13 cellular contexts compared by ENCODE assay signal in genomic region chr14:68659021-68659931, GRCh38.
A peak's percentile ranks its signal among the peaks of the same experiment; 100 is the strongest.
DNase-seq lines count a peak whose midpoint lies in the region; ATAC-seq and TF ChIP-seq lines count a peak whose summit lies in the region.
"Had no signal": no experiment of that assay in that cellular context is flagged by ENCODE, and none has a peak within 500 bp of the region (broad histone marks: within the 10 kb centered on the region; RNA-seq: fewer than 3 reads in every experiment).

No MANE protein-coding gene starts in this region.

- intact Hi-C loops in activated CD4-positive, alpha-beta T cell treated with anti-CD3 and anti-CD28 coated beads for 36 hours (cut with DNase I, micrococcal nuclease): no loop called here

- peaks cover 12% of the 10 kb centered on the region for H3K4me1 Mint-ChIP-seq in activated CD4-positive, alpha-beta T cell treated with anti-CD3 and anti-CD28 coated beads, Interleukin-2, amount 10 ng/mL, durations not matched to agents 7 days and 5 days
- H3K4me1 Mint-ChIP-seq in activated CD4-positive, alpha-beta T cell treated with anti-CD3 and anti-CD28 coated beads for 36 hours: peaks cover 34% of the 10 kb centered on the region
- peaks cover 75% of the 10 kb centered on the region for H3K4me1 Mint-ChIP-seq in neural progenitor cell

- 18 to 29% methylated on average over 4 to 5 of the region's 18 CpGs for WGBS in gastroesophageal sphincter (ENCODE audit: low coverage in 1 of 2), 2 donors
- 36% methylated on average over 18 of the region's 18 CpGs for WGBS in urinary bladder

- POLR2A ChIA-PET in activated CD4-positive, alpha-beta T cell treated with anti-CD3 and anti-CD28 coated beads, Interleukin-2, amount 10 ng/mL, durations not matched to agents 7 days and 5 days (lab: Charles Lee): interaction anchor here (0.6 kb wide), 1 partner anchor 131 kb away, joined by 4 read pairs; no protein-coding TSS in a partner anchor
- POLR2A ChIA-PET in activated CD4-positive, alpha-beta T cell treated with anti-CD3 and anti-CD28 coated beads for 36 hours (lab: Charles Lee): no interaction called here

- H3K4me3 ChIP-seq in gastroesophageal sphincter (no peak overlapping the region), neural progenitor cell (no peak overlapping the region), urinary bladder (ENCODE audit: low read depth, low read length) (no peak overlapping the region)

- no peak overlapping the region for H3K4me3 Mint-ChIP-seq in activated CD4-positive, alpha-beta T cell treated with anti-CD3 and anti-CD28 coated beads, Interleukin-2, amount 10 ng/mL, durations not matched to agents 7 days and 5 days
- no peak overlapping the region for H3K4me3 Mint-ChIP-seq in activated CD4-positive, alpha-beta T cell treated with anti-CD3 and anti-CD28 coated beads for 36 hours
- H3K4me3 Mint-ChIP-seq in neural progenitor cell: peak overlapping the region; percentile 70
- H3K4me3 Mint-ChIP-seq: activated T-cell treated with anti-CD3 and anti-CD28 coated beads, Interleukin-2, amount 50 U/mL, for 24 hours; IgD-negative memory B cell had no signal

- H3K27me3 Mint-ChIP-seq in activated CD4-positive, alpha-beta T cell treated with anti-CD3 and anti-CD28 coated beads, Interleukin-2, amount 10 ng/mL, durations not matched to agents 7 days and 5 days: no peaks in the 10 kb centered on the region
- H3K27me3 Mint-ChIP-seq in activated CD4-positive, alpha-beta T cell treated with anti-CD3 and anti-CD28 coated beads for 36 hours: no peaks in the 10 kb centered on the region
- peaks cover 7% of the 10 kb centered on the region for H3K27me3 Mint-ChIP-seq in neural progenitor cell (ENCODE audit: insufficient read depth, low read depth)
- H3K27me3 Mint-ChIP-seq: activated T-cell treated with anti-CD3 and anti-CD28 coated beads, Interleukin-2, amount 50 U/mL, for 24 hours; IgD-negative memory B cell had no signal

- H3K36me3 ChIP-seq in gastroesophageal sphincter (no peaks in the 10 kb centered on the region), neural progenitor cell (no peaks in the 10 kb centered on the region), urinary bladder (ENCODE audit: insufficient read depth) (no peaks in the 10 kb centered on the region)

- TF ChIP-seq EP300 in gastroesophageal sphincter (IDR thresholded peaks at IDR 0.05): no peak

- no peaks in the 10 kb centered on the region for H3K9me3 Mint-ChIP-seq in activated CD4-positive, alpha-beta T cell treated with anti-CD3 and anti-CD28 coated beads, Interleukin-2, amount 10 ng/mL, durations not matched to agents 7 days and 5 days
- H3K9me3 Mint-ChIP-seq in activated CD4-positive, alpha-beta T cell treated with anti-CD3 and anti-CD28 coated beads for 36 hours (ENCODE audit: low read depth): no peaks in the 10 kb centered on the region
- peaks cover 6% of the 10 kb centered on the region for H3K9me3 Mint-ChIP-seq in neural progenitor cell
- H3K9me3 Mint-ChIP-seq: IgD-negative memory B cell had no signal

- peaks cover 4% of the 10 kb centered on the region for H3F3A ChIP-seq in neural progenitor cell (ENCODE audit: low read depth)

- H2AFZ ChIP-seq in neural progenitor cell (replicated peaks): no peak overlapping the region

- no peak for DNase-seq in activated CD4-positive, alpha-beta T cell treated with anti-CD3 and anti-CD28 coated beads, Interleukin-2, amount 10 ng/mL, durations not matched to agents 7 days and 5 days
- no peak for DNase-seq in activated CD4-positive, alpha-beta T cell treated with anti-CD3 and anti-CD28 coated beads for 36 hours
- no peak for DNase-seq in neural progenitor cell (ENCODE audit: low spot score)
- no peak for DNase-seq in NCI-H2029 (lab: John Stamatoyannopoulos, UW)
- DNase-seq in stimulated activated CD4-positive, alpha-beta T cell treated with anti-CD3 and anti-CD28 coated beads, Interleukin-12 subunit alpha, Interleukin-12 subunit beta, amount 100 ng/mL, for 4 hours: no peak
- DNase-seq in effector CD4-positive, alpha-beta T cell: no peak
- DNase-seq: activated T-cell treated with anti-CD3 and anti-CD28 coated beads, Interleukin-2, amount 50 U/mL, for 24 hours; mesendoderm; stimulated activated CD4-positive, alpha-beta T cell treated with anti-CD3 and anti-CD28 coated beads, Interleukin-4, amount 100 ng/mL, for 1 hour had no signal

- TF ChIP-seq CTCF in gastroesophageal sphincter (IDR thresholded peaks at IDR 0.05) (no peak), neural progenitor cell (IDR thresholded peaks at IDR 0.05) (no peak)

- H3K27me3 ChIP-seq in gastroesophageal sphincter (no peaks in the 10 kb centered on the region), neural progenitor cell (no peaks in the 10 kb centered on the region)

- H4K20me1 ChIP-seq in neural progenitor cell (ENCODE audit: low read depth): no peaks in the 10 kb centered on the region

- CTCF ChIA-PET in activated CD4-positive, alpha-beta T cell treated with anti-CD3 and anti-CD28 coated beads, Interleukin-2, amount 10 ng/mL, durations not matched to agents 7 days and 5 days (lab: Charles Lee): interaction anchor here (1.0 kb wide), 1 partner anchor 29 kb away, joined by 3 read pairs; no protein-coding TSS in a partner anchor
- CTCF ChIA-PET in activated CD4-positive, alpha-beta T cell treated with anti-CD3 and anti-CD28 coated beads for 36 hours (lab: Charles Lee): interaction anchor here (0.7 to 1.2 kb wide), 4 partner anchors 17 to 184 kb away, joined by 3 to 5 read pairs (median 4); no protein-coding TSS in a partner anchor

- H3K4me1 ChIP-seq in gastroesophageal sphincter (peaks cover 4 to 99% (median 22%) of the 10 kb centered on the region in 3 donors), neural progenitor cell (peaks cover 22% of the 10 kb centered on the region), urinary bladder (ENCODE audit: insufficient read depth) (no peaks in the 10 kb centered on the region)

- peak overlapping the region; percentile 66 for H3K27ac Mint-ChIP-seq in activated CD4-positive, alpha-beta T cell treated with anti-CD3 and anti-CD28 coated beads, Interleukin-2, amount 10 ng/mL, durations not matched to agents 7 days and 5 days
- no peak overlapping the region for H3K27ac Mint-ChIP-seq in activated CD4-positive, alpha-beta T cell treated with anti-CD3 and anti-CD28 coated beads for 36 hours
- peak overlapping the region; percentile 96 for H3K27ac Mint-ChIP-seq in neural progenitor cell
- H3K27ac Mint-ChIP-seq: activated T-cell treated with anti-CD3 and anti-CD28 coated beads, Interleukin-2, amount 50 U/mL, for 24 hours; IgD-negative memory B cell had no signal

- TF ChIP-seq POLR2A in gastroesophageal sphincter (IDR thresholded peaks at IDR 0.05): no peak

- H3K9me3 ChIP-seq in gastroesophageal sphincter (no peaks in the 10 kb centered on the region), neural progenitor cell (ENCODE audit: low read depth) (no peaks in the 10 kb centered on the region)

- peak overlapping the region; percentile 15 for H3K4me2 ChIP-seq in neural progenitor cell

- no peak overlapping the region for H3K9ac ChIP-seq in neural progenitor cell

- H3K27ac ChIP-seq in gastroesophageal sphincter (peak overlapping the region; percentile 1 to 91 (median 88)), neural progenitor cell (no peak overlapping the region), urinary bladder (ENCODE audit: low read depth) (peak overlapping the region; percentile 78)

- H3K79me2 ChIP-seq in neural progenitor cell (ENCODE audit: low read depth): no peaks in the 10 kb centered on the region

- ATAC-seq in activated CD4-positive, alpha-beta T cell treated with anti-CD3 and anti-CD28 coated beads for 36 hours: no peak
- peak; percentile 27 for ATAC-seq in gastroesophageal sphincter
- ATAC-seq: Panc1 had no signal

- no peaks in the 10 kb centered on the region for H3K36me3 Mint-ChIP-seq in activated CD4-positive, alpha-beta T cell treated with anti-CD3 and anti-CD28 coated beads, Interleukin-2, amount 10 ng/mL, durations not matched to agents 7 days and 5 days (ENCODE audit: low read depth)
- no peaks in the 10 kb centered on the region for H3K36me3 Mint-ChIP-seq in activated CD4-positive, alpha-beta T cell treated with anti-CD3 and anti-CD28 coated beads for 36 hours (ENCODE audit: low read depth)
- H3K36me3 Mint-ChIP-seq in neural progenitor cell: peaks cover 5% of the 10 kb centered on the region
- H3K36me3 Mint-ChIP-seq: IgD-negative memory B cell had no signal
